Comparison of ENCODE assay signal across 1 cellular context in genomic region chr6:132749111-132749510, GRCh38.
TF ChIP-seq lines count a peak whose summit lies in the region.

No MANE protein-coding gene starts in this region.

TF ChIP-seq in GM23338, 12 proteins besides CTCF, POLR2A, EP300 and RAD21 (continued from another document):
- TF ChIP-seq ZNF462 (CRISPR knock-in tag; IDR thresholded peaks at IDR 0.05), result no peak
